ENCODE assay signal across 1 cellular context in genomic region chr10:42549851-42550250, GRCh38.
TF ChIP-seq lines count a peak whose summit lies in the region.

No MANE protein-coding gene starts in this region.

TF ChIP-seq in GM12878, 131 proteins besides CTCF, POLR2A, EP300 and RAD21 (continued from another document):
- TF ChIP-seq ZBTB40 (IDR thresholded peaks at IDR 0.05; ENCODE audit: borderline replicate concordance) (no peak), ZNF687 (IDR thresholded peaks at IDR 0.05) (no peak), ZNF592 (IDR thresholded peaks at IDR 0.05) (no peak), BCLAF1 (IDR thresholded peaks at IDR 0.05) (no peak), SKIL (IDR thresholded peaks at IDR 0.05; ENCODE audit: low read depth, poor library complexity, severe bottlenecking) (no peak), BACH1 (IDR thresholded peaks at IDR 0.05; ENCODE audit: borderline replicate concordance) (no peak)
